Comparison of ENCODE assay signal across 14 cellular contexts in genomic region chr3:186432189-186432588, GRCh38.
DNase-seq lines count a peak whose midpoint lies in the region; ATAC-seq and TF ChIP-seq lines count a peak whose summit lies in the region.
"Had no signal": no experiment of that assay in that cellular context is flagged by ENCODE, and none has a peak within 500 bp of the region (broad histone marks: within the 10 kb centered on the region; RNA-seq: fewer than 3 reads in every experiment).

No MANE protein-coding gene starts in this region.

- intact Hi-C loops in activated naive CD4-positive, alpha-beta T cell treated with anti-CD3 and anti-CD28 coated beads for 36 hours (cut with micrococcal nuclease) = no loop called here

- no peak overlapping the region for H3K4me3 ChIP-seq in right atrium auricular region
- H3K4me3 ChIP-seq: pancreas had no signal

- H3K9me3 ChIP-seq in right atrium auricular region = no peaks in the 10 kb centered on the region
- H3K9me3 ChIP-seq: pancreas had no signal

- no peaks in the 10 kb centered on the region for H3K36me3 Mint-ChIP-seq in activated naive CD4-positive, alpha-beta T cell treated with anti-CD3 and anti-CD28 coated beads for 36 hours (ENCODE audit: low read depth)

- no peak for TF ChIP-seq CTCF in right atrium auricular region (IDR thresholded peaks at IDR 0.05)

- no peak overlapping the region for H3K4me3 Mint-ChIP-seq in activated naive CD4-positive, alpha-beta T cell treated with anti-CD3 and anti-CD28 coated beads for 36 hours

- DNase-seq in activated naive CD4-positive, alpha-beta T cell treated with anti-CD3 and anti-CD28 coated beads for 36 hours = peak; percentile 39
- no peak for DNase-seq in activated naive CD4-positive, alpha-beta T cell treated with anti-CD3 and anti-CD28 coated beads, Interleukin-2, amount 50 U/mL, for 16 hours
- peak; percentile 30 for DNase-seq in HT1080 (ENCODE audit: low read depth)
- peak; percentile 69 for DNase-seq in epidermal melanocyte (ENCODE audit: insufficient read length, low spot score)
- peak; percentile 94 for DNase-seq in renal cortical epithelial cell (ENCODE audit: low read depth)
- DNase-seq in right atrium auricular region (ENCODE audit: low spot score) = no peak
- DNase-seq: caudate nucleus; DMS153; H7; hippocampal formation; pancreas; stimulated activated CD4-positive, alpha-beta T cell treated with anti-CD3 and anti-CD28 coated beads, Interleukin-12 subunit alpha, Interleukin-12 subunit beta, amount 100 ng/mL, for 4 hours had no signal

- no peak overlapping the region for H3K27ac ChIP-seq in right atrium auricular region
- H3K27ac ChIP-seq: pancreas had no signal

- H3K27ac Mint-ChIP-seq in activated naive CD4-positive, alpha-beta T cell treated with anti-CD3 and anti-CD28 coated beads for 36 hours = no peak overlapping the region

- H3K36me3 ChIP-seq in right atrium auricular region = no peaks in the 10 kb centered on the region
- H3K36me3 ChIP-seq: pancreas had no signal

- H3K27me3 ChIP-seq in right atrium auricular region = no peaks in the 10 kb centered on the region
- H3K27me3 ChIP-seq: pancreas had no signal

- H3K9me3 Mint-ChIP-seq in activated naive CD4-positive, alpha-beta T cell treated with anti-CD3 and anti-CD28 coated beads for 36 hours = no peaks in the 10 kb centered on the region

- peaks cover 6% of the 10 kb centered on the region for H3K4me1 Mint-ChIP-seq in activated naive CD4-positive, alpha-beta T cell treated with anti-CD3 and anti-CD28 coated beads for 36 hours (ENCODE audit: low read depth)

- H3K4me1 ChIP-seq in right atrium auricular region = peaks cover 0 to 9% of the 10 kb centered on the region in 2 donors
- H3K4me1 ChIP-seq: pancreas had no signal

- ATAC-seq in GM19324 (IDR thresholded peaks at IDR 0.05; ENCODE audit: low FRiP score, unreplicated experiment) (no peak), HG03108 (IDR thresholded peaks at IDR 0.05; ENCODE audit: unreplicated experiment) (no peak)
- ATAC-seq: pancreas had no signal

- CTCF ChIA-PET in activated naive CD4-positive, alpha-beta T cell treated with anti-CD3 and anti-CD28 coated beads for 36 hours (lab: Charles Lee) = interaction anchor here (1.0 kb wide), 1 partner anchor 9 kb away, joined by 5 read pairs; no protein-coding TSS in a partner anchor

- no peaks in the 10 kb centered on the region for H3K27me3 Mint-ChIP-seq in activated naive CD4-positive, alpha-beta T cell treated with anti-CD3 and anti-CD28 coated beads for 36 hours (ENCODE audit: low read depth)

Comparison
In these comparisons a context has a peak if more than half of its experiments do, and no peak if none do; other contexts are left out.
1. DNase-seq: peak in activated naive CD4-positive, alpha-beta T cell treated with anti-CD3 and anti-CD28 coated beads for 36 hours (single experiment), HT1080 (single experiment), epidermal melanocyte (single experiment) and renal cortical epithelial cell (single experiment); none in activated naive CD4-positive, alpha-beta T cell treated with anti-CD3 and anti-CD28 coated beads, Interleukin-2, amount 50 U/mL, for 16 hours (single experiment) and right atrium auricular region (single experiment).